Comparison of ENCODE assay signal across 8 cellular contexts in the genomic region with DNA sequence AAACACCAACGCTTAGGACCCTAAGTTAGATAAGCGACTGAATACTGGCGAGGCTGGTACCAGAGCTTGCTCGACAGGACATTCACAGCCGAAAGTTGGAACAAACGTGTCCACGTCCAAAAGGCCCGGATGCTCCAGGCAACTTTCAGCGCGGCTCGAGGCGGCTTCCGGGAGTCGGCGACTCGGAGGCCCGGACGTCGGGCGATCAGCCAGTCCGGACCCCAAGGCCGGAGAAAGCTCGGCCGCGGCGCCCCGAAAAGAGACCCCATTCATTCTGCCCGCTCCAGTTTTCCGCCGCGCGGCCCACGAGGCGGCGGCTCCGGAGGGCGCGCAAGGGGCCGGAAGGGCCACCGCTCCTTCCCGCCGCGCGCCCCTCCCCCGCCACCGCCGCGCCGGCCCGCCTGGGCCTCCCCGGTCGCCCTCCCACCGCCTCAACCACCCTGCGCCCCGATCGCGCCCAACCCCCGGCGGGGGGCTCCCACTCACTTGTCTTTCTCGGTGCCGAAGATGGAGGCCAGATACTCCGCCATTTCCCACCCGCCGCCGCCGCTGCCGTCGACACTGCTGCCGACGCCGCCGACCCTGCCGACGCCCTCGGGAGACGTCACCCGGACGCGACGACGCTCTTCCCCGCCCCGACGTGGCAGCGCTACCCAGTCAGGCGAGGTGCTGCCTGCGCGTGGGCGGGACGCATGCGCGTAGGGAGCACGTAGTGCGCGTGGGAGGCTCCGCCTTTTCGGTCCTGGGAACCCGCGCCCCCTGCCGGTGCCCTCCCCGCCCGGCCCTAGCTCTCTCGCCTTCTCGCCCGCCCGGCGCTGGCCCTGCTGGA. TPM values are rescaled to one million over a fixed set of nuclear protein-coding genes. Genes with fewer than 3 reads are reported as not detected.
A peak's percentile ranks its signal among the peaks of the same experiment; 100 is the strongest.
DNase-seq lines count a peak whose midpoint lies in the region; ATAC-seq and TF ChIP-seq lines count a peak whose summit lies in the region.
"Not testable (repeated sequence)": the region's sequence is repeated elsewhere in the genome, so short reads cannot be mapped to it uniquely, and the experiment has no call there.

A gene with protein sequence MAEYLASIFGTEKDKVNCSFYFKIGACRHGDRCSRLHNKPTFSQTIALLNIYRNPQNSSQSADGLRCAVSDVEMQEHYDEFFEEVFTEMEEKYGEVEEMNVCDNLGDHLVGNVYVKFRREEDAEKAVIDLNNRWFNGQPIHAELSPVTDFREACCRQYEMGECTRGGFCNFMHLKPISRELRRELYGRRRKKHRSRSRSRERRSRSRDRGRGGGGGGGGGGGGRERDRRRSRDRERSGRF (minus strand): TSS at position 606 of the 829 bp plus-strand sequence. CDS start 76 bp downstream, at position 530.

- DNase-seq in BJ (ENCODE audit: low read depth); RWPE1 (ENCODE audit: low spot score): not testable (repeated sequence)
- DNase-seq in fibroblast of pulmonary artery (ENCODE audit: low read depth) (peak; percentile 0), mesothelial cell of epicardium (ENCODE audit: low spot score in 2 of 2, unreplicated experiment in 2 of 2) (peak; percentile 27 to 54)
- peak; percentile 57 to 78 for DNase-seq in stimulated activated CD4-positive, alpha-beta T cell treated with anti-CD3 and anti-CD28 coated beads, Interleukin-2, amount 100 ng/mL, for 24 hours

- H3K27ac Mint-ChIP-seq in activated naive CD8-positive, alpha-beta T cell; mesothelial cell of epicardium: not testable (repeated sequence)

- H3K4me1 Mint-ChIP-seq in activated naive CD8-positive, alpha-beta T cell (ENCODE audit: low read depth); mesothelial cell of epicardium: not testable (repeated sequence)

- H3K9me3 Mint-ChIP-seq in activated naive CD8-positive, alpha-beta T cell (ENCODE audit: low read depth); mesothelial cell of epicardium: not testable (repeated sequence)

- H3K27me3 ChIP-seq in BJ (ENCODE audit: control insufficient read depth, insufficient read depth, low read length): not testable (repeated sequence)

- peak within 1 kb of the TSS; percentile 30 for H3K4me3 Mint-ChIP-seq in activated naive CD8-positive, alpha-beta T cell
- peak within 1 kb of the TSS; percentile 51 for H3K4me3 Mint-ChIP-seq in mesothelial cell of epicardium

- POLR2A ChIA-PET in BJ (lab: Charles Lee); RWPE1 (lab: Yijun Ruan, JAX; ENCODE audit: low non-redundant PET): not testable (repeated sequence)

- H3K36me3 ChIP-seq in BJ (ENCODE audit: control insufficient read depth, insufficient read depth, low read length): not testable (repeated sequence)

- peak within 1 kb of the TSS; percentile 48 for H3K4me3 ChIP-seq in BJ (ENCODE audit: low read depth, low read length)
- peak within 1 kb of the TSS; percentile 53 for H3K4me3 ChIP-seq in fibroblast of pulmonary artery (replicated peaks; ENCODE audit: low read depth, low read length)

- not testable (repeated sequence) for TF ChIP-seq CTCF in BJ (IDR thresholded peaks at IDR 0.05; ENCODE audit: insufficient read depth, low read depth, low read length); RWPE1 (conservative IDR thresholded peaks at IDR 0.05; ENCODE audit: low read depth); fibroblast of pulmonary artery (IDR thresholded peaks at IDR 0.05; ENCODE audit: low read length, missing control alignments); mesothelial cell of epicardium (IDR thresholded peaks at IDR 0.05; ENCODE audit: unreplicated experiment)

- CTCF ChIA-PET in BJ (lab: Yijun Ruan, JAX); RWPE1 (lab: Yijun Ruan, JAX): not testable (repeated sequence)

- H3K27ac ChIP-seq in RWPE1: peak within 1 kb of the TSS; percentile 32; the same call in 1 of the 2 replicates

- H3K27me3 Mint-ChIP-seq in activated naive CD8-positive, alpha-beta T cell; mesothelial cell of epicardium (ENCODE audit: low read depth): not testable (repeated sequence)

- H3K36me3 Mint-ChIP-seq in activated naive CD8-positive, alpha-beta T cell; mesothelial cell of epicardium: not testable (repeated sequence)

- ATAC-seq in GM19467 (IDR thresholded peaks at IDR 0.05; ENCODE audit: unreplicated experiment): peak; percentile 74
- peak; percentile 65 for ATAC-seq in HG03097 (IDR thresholded peaks at IDR 0.05; ENCODE audit: low FRiP score, unreplicated experiment)

RNA-seq across cellular contexts. Expression of the gene that starts here (rescaled TPM):
- 15.8 and 32.8 TPM in 2 replicates for polyA plus RNA-seq in BJ (2011; rRNA removed)
- 4.8 and 13.5 TPM in 2 replicates for polyA minus RNA-seq in BJ (2011; rRNA and poly(A)+ RNA removed)
- 44.4 to 62.1 TPM (median 53.1 TPM) in 3 replicates for total RNA-seq in mesothelial cell of epicardium
